8 cellular contexts compared by ENCODE assay signal in genomic region chr1:3319874-3320245, GRCh38.
A peak's percentile ranks its signal among the peaks of the same experiment; 100 is the strongest.
DNase-seq lines count a peak whose midpoint lies in the region; ATAC-seq and TF ChIP-seq lines count a peak whose summit lies in the region.

No MANE protein-coding gene starts in this region.

- no peaks in the 10 kb centered on the region for H3K9me3 ChIP-seq in right atrium auricular region

- H3K27ac ChIP-seq in right atrium auricular region = no peak overlapping the region

- H3K27me3 Mint-ChIP-seq in activated T-cell treated with anti-CD3 and anti-CD28 coated beads, Interleukin-2, amount 50 U/mL, for 24 hours = peaks cover 6% of the 10 kb centered on the region

- H3K36me3 ChIP-seq in BJ (ENCODE audit: control insufficient read depth, insufficient read depth, low read length) (no peaks in the 10 kb centered on the region), right atrium auricular region (no peaks in the 10 kb centered on the region)

- peaks cover 11% of the 10 kb centered on the region for H3K27me3 ChIP-seq in BJ (ENCODE audit: control insufficient read depth, insufficient read depth, low read length)
- H3K27me3 ChIP-seq in right atrium auricular region = no peaks in the 10 kb centered on the region

- POLR2A ChIA-PET in BJ (lab: Charles Lee) = no interaction called here

- TF ChIP-seq CTCF in BJ (IDR thresholded peaks at IDR 0.05; ENCODE audit: insufficient read depth, low read depth, low read length) (peak; percentile 78), GM12875 (IDR thresholded peaks at IDR 0.05; ENCODE audit: borderline replicate concordance, insufficient read depth, low read depth, low read length) (peak; percentile 46; the same call in 1 of the 2 replicates), right atrium auricular region (IDR thresholded peaks at IDR 0.05) (peak in 1 of 2 donors; percentile 73)

- H3K4me1 ChIP-seq in right atrium auricular region = peaks cover 0 to 22% of the 10 kb centered on the region in 2 donors

- no peak overlapping the region for H3K4me3 ChIP-seq in BJ (ENCODE audit: low read depth, low read length)
- no peak overlapping the region for H3K4me3 ChIP-seq in GM12875 (ENCODE audit: low read depth, low read length)
- no peak overlapping the region for H3K4me3 ChIP-seq in right atrium auricular region

- CTCF ChIA-PET in BJ (lab: Yijun Ruan, JAX) = interaction anchor here (0.6 to 1.8 kb wide), 12 partner anchors 9 to 253 kb away, joined by 3 to 8 read pairs (median 4); no protein-coding TSS in a partner anchor

- H3K9me3 Mint-ChIP-seq in activated T-cell treated with anti-CD3 and anti-CD28 coated beads, Interleukin-2, amount 50 U/mL, for 24 hours = peaks cover 10% of the 10 kb centered on the region

- H3K27ac Mint-ChIP-seq in activated T-cell treated with anti-CD3 and anti-CD28 coated beads, Interleukin-2, amount 50 U/mL, for 24 hours = no peak overlapping the region

- DNase-seq in BJ (ENCODE audit: low read depth) (no peak), NCI-H2196 (lab: John Stamatoyannopoulos, UW; ENCODE audit: unreplicated experiment) (peak; percentile 81), right atrium auricular region (ENCODE audit: low spot score) (peak; percentile 64), retina (no peak)
- DNase-seq in activated T-cell treated with anti-CD3 and anti-CD28 coated beads, Interleukin-2, amount 50 U/mL, for 24 hours = peak; percentile 32
- DNase-seq in stimulated activated CD4-positive, alpha-beta T cell treated with anti-CD3 and anti-CD28 coated beads, Interleukin-1b, Interleukin-23, amount 100 ng/mL, for 48 hours = peak; percentile 43

- H3K4me3 Mint-ChIP-seq in activated T-cell treated with anti-CD3 and anti-CD28 coated beads, Interleukin-2, amount 50 U/mL, for 24 hours = no peak overlapping the region

- ATAC-seq in HG03342 (IDR thresholded peaks at IDR 0.05; ENCODE audit: unreplicated experiment) = no peak

- peaks cover 14% of the 10 kb centered on the region for H3K4me1 Mint-ChIP-seq in activated T-cell treated with anti-CD3 and anti-CD28 coated beads, Interleukin-2, amount 50 U/mL, for 24 hours (ENCODE audit: low read depth)

- H3K36me3 Mint-ChIP-seq in activated T-cell treated with anti-CD3 and anti-CD28 coated beads, Interleukin-2, amount 50 U/mL, for 24 hours (ENCODE audit: low read depth) = no peaks in the 10 kb centered on the region

Comparison
In these comparisons a context has a peak if more than half of its experiments do, and no peak if none do; other contexts are left out.
1. DNase-seq: peak in NCI-H2196 (single experiment), activated T-cell treated with anti-CD3 and anti-CD28 coated beads, Interleukin-2, amount 50 U/mL, for 24 hours (single experiment), right atrium auricular region (single experiment) and stimulated activated CD4-positive, alpha-beta T cell treated with anti-CD3 and anti-CD28 coated beads, Interleukin-1b, Interleukin-23, amount 100 ng/mL, for 48 hours (single experiment); none in BJ (single experiment) and retina (single experiment).